18 cellular contexts compared by ENCODE assay signal in genomic region chr11:106533046-106533445, GRCh38.
DNase-seq lines count a peak whose midpoint lies in the region; ATAC-seq, FAIRE-seq and TF ChIP-seq lines count a peak whose summit lies in the region.
"Had no signal": no experiment of that assay in that cellular context is flagged by ENCODE, and none has a peak within 500 bp of the region (broad histone marks: within the 10 kb centered on the region; RNA-seq: fewer than 3 reads in every experiment).

No MANE protein-coding gene starts in this region.

- POLR2A ChIA-PET in WTC11 (lab: Charles Lee), result no interaction called here

- peaks cover 5% of the 10 kb centered on the region for H3K9me3 Mint-ChIP-seq in WTC11

- CTCF ChIA-PET in WTC11 (lab: Charles Lee), result interaction anchor here (1.1 kb wide), 1 partner anchor 10 kb away, joined by 3 read pairs; no protein-coding TSS in a partner anchor

- H3K27ac Mint-ChIP-seq in WTC11, result no peak overlapping the region
- H3K27ac Mint-ChIP-seq: B cell; CD4-positive, alpha-beta T cell; CD8-positive, alpha-beta T cell had no signal

- TF ChIP-seq CTCF in WTC11 (IDR thresholded peaks at IDR 0.05), result no peak

- ATAC-seq in WTC11 (no peak), GM18520 (IDR thresholded peaks at IDR 0.05; ENCODE audit: unreplicated experiment) (no peak)
- ATAC-seq: A549; CD8-positive, alpha-beta T cell; GM12878 had no signal

- H3K4me3 Mint-ChIP-seq in WTC11, result no peak overlapping the region
- H3K4me3 Mint-ChIP-seq: B cell; CD4-positive, alpha-beta T cell; CD8-positive, alpha-beta T cell had no signal

- H3K4me1 Mint-ChIP-seq in WTC11, result no peaks in the 10 kb centered on the region
- H3K4me1 Mint-ChIP-seq: B cell had no signal

- H3K36me3 Mint-ChIP-seq in WTC11, result no peaks in the 10 kb centered on the region
- H3K36me3 Mint-ChIP-seq: CD8-positive, alpha-beta T cell had no signal

- FAIRE-seq in G401.6 (lab: Jason Lieb, UNC) (peak; percentile 66), frontal cortex (lab: Jason Lieb, UNC) (peak; percentile 43)
- FAIRE-seq: A549, D721Med, GM12878, GM12892, GM19239 had no signal

- DNase-seq in WTC11 (ENCODE audit: low spot score), result no peak
- DNase-seq in frontal cortex (ENCODE audit: low spot score in 2 of 2), result no peak
- DNase-seq in stimulated activated naive CD4-positive, alpha-beta T cell (lab: John Stamatoyannopoulos, UW), result no peak
- DNase-seq: AML-193; Caco-2; Calu3; CD4-positive, alpha-beta T cell; CD8-positive, alpha-beta T cell; DMS79 treated with DMSO at 0.1 percent for 48 hours; GDM1 had no signal

- no peaks in the 10 kb centered on the region for H3K27me3 Mint-ChIP-seq in WTC11 (ENCODE audit: low read depth)
- H3K27me3 Mint-ChIP-seq: B cell; CD4-positive, alpha-beta T cell had no signal

TF ChIP-seq in WTC11, 78 proteins besides CTCF, POLR2A, EP300 and RAD21:
- no peak for TF ChIP-seq KAT7 (CRISPR knock-in tag; IDR thresholded peaks at IDR 0.05; ENCODE audit: borderline replicate concordance)
- peak; percentile 90 for TF ChIP-seq HMGA2 (CRISPR knock-in tag; IDR thresholded peaks at IDR 0.05)
